ENCODE assay signal across 1 cellular context in the genomic region with DNA sequence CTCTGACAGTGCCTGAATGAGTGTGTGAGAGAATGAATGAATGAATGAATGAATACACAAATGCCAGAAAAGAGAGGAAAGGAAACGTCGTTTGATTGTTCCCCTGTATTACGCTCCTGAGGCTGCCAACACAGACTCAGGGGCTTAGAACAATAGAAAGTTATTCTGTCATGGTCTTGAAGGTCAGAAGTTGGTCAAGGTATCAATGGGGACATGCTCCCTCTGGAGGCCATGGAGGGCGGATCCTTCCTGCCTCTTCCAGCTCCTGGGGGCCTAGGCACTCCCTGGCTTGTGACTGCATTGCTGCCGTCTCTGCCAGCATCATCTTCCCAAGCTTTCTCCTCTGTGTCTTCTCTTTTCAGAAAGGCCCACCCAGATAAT.
TF ChIP-seq lines count a peak whose summit lies in the region.

No MANE protein-coding gene starts in this region.

TF ChIP-seq in K562, 482 proteins besides CTCF, POLR2A, EP300 and RAD21 (continued from another document):
- TF ChIP-seq, protein P1, sequence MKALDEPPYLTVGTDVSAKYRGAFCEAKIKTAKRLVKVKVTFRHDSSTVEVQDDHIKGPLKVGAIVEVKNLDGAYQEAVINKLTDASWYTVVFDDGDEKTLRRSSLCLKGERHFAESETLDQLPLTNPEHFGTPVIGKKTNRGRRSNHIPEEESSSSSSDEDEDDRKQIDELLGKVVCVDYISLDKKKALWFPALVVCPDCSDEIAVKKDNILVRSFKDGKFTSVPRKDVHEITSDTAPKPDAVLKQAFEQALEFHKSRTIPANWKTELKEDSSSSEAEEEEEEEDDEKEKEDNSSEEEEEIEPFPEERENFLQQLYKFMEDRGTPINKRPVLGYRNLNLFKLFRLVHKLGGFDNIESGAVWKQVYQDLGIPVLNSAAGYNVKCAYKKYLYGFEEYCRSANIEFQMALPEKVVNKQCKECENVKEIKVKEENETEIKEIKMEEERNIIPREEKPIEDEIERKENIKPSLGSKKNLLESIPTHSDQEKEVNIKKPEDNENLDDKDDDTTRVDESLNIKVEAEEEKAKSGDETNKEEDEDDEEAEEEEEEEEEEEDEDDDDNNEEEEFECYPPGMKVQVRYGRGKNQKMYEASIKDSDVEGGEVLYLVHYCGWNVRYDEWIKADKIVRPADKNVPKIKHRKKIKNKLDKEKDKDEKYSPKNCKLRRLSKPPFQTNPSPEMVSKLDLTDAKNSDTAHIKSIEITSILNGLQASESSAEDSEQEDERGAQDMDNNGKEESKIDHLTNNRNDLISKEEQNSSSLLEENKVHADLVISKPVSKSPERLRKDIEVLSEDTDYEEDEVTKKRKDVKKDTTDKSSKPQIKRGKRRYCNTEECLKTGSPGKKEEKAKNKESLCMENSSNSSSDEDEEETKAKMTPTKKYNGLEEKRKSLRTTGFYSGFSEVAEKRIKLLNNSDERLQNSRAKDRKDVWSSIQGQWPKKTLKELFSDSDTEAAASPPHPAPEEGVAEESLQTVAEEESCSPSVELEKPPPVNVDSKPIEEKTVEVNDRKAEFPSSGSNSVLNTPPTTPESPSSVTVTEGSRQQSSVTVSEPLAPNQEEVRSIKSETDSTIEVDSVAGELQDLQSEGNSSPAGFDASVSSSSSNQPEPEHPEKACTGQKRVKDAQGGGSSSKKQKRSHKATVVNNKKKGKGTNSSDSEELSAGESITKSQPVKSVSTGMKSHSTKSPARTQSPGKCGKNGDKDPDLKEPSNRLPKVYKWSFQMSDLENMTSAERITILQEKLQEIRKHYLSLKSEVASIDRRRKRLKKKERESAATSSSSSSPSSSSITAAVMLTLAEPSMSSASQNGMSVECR (CRISPR knock-in tag; IDR thresholded peaks at IDR 0.05): 0 out of 2 replicates have a peak, but pooled peaks have one; percentile 10
- TF ChIP-seq ZNF143 (CRISPR knock-in tag; IDR thresholded peaks at IDR 0.05): 0 out of 2 replicates have a peak, but pooled peaks have one; percentile 11
- no peak for TF ChIP-seq BRF1 (IDR thresholded peaks at IDR 0.05; ENCODE audit: borderline replicate concordance, extremely low read depth, insufficient read length)
- TF ChIP-seq SMC3 (conservative IDR thresholded peaks at IDR 0.05; ENCODE audit: insufficient read depth, low read depth, low read length): peak; percentile 61; the same call in 1 of the 2 replicates
- TF ChIP-seq ESRRA (IDR thresholded peaks at IDR 0.05; ENCODE audit: borderline replicate concordance, low read depth): peak; percentile 84
